Comparison of ENCODE assay signal across 22 cellular contexts in the genomic region with DNA sequence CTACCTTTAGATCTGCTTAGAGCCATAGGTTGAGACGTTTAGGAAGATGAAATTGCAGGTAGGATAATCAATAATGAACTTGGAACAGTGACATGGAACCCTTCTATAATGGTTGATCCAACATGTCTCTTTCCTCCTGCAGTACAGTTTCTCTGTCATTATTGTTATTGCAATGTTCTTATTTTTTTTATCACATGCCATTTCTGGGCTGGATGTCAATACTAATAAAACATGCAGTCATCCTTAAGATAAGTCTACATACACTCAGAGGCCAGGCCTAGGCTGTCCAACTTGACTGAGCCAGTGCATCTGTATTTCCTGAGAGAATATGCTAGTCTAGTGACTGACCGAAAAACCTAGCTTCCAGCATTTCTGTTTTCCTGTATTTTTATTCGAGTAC.
DNase-seq lines count a peak whose midpoint lies in the region; ATAC-seq and TF ChIP-seq lines count a peak whose summit lies in the region.
"Had no signal": no experiment of that assay in that cellular context is flagged by ENCODE, and none has a peak within 500 bp of the region (broad histone marks: within the 10 kb centered on the region; RNA-seq: fewer than 3 reads in every experiment).

No MANE protein-coding gene starts in this region.

- H3K4me1 ChIP-seq in CD8-positive, alpha-beta T cell (ENCODE audit: insufficient read depth, low read length) = peaks cover 57% of the 10 kb centered on the region
- H3K4me1 ChIP-seq in RWPE2 (ENCODE audit: insufficient read depth, poor library complexity, severe bottlenecking) (peaks cover 34% of the 10 kb centered on the region), osteoblast (ENCODE audit: insufficient read depth, low read length) (peaks cover 16% of the 10 kb centered on the region), adrenal gland (replicated peaks in 1 of 2) (no peaks in the 10 kb centered on the region)
- H3K4me1 ChIP-seq: A549, BLaER1 had no signal

- intact Hi-C loops in activated CD8-positive, alpha-beta T cell treated with anti-CD3 and anti-CD28 coated beads for 36 hours (cut with micrococcal nuclease) = loop anchor here (10.0 kb wide), 1 partner anchor 279 kb away; no protein-coding TSS in a partner anchor
- intact Hi-C loops in CD8-positive, alpha-beta T cell (cut with DNase I, micrococcal nuclease) = loop anchor here in 1 of 2 experiments (5.0 to 10.0 kb wide), 3 partner anchors 39 to 279 kb away; no protein-coding TSS in a partner anchor
- intact Hi-C loops in adrenal gland (cut with DNase I) = no loop called here

- H3K27me3 ChIP-seq in CD8-positive, alpha-beta T cell (ENCODE audit: insufficient read depth, low read length) = no peaks in the 10 kb centered on the region
- H3K27me3 ChIP-seq in RWPE2 (ENCODE audit: insufficient read depth, poor library complexity, severe bottlenecking) (no peaks in the 10 kb centered on the region), osteoblast (ENCODE audit: insufficient read depth, low read length) (no peaks in the 10 kb centered on the region), adrenal gland (no peaks in the 10 kb centered on the region)
- H3K27me3 ChIP-seq: BLaER1 had no signal

- no peaks in the 10 kb centered on the region for H3K36me3 ChIP-seq in CD8-positive, alpha-beta T cell (ENCODE audit: insufficient read depth, low read length)
- H3K36me3 ChIP-seq in RWPE2 (ENCODE audit: low read depth) = peaks cover 72% of the 10 kb centered on the region
- H3K36me3 ChIP-seq in osteoblast (ENCODE audit: insufficient read depth, low read length) = peaks cover 22% of the 10 kb centered on the region
- H3K36me3 ChIP-seq in adrenal gland (replicated peaks in 1 of 2) = no peaks in the 10 kb centered on the region

- H3K4me3 Mint-ChIP-seq in activated CD8-positive, alpha-beta T cell treated with anti-CD3 and anti-CD28 coated beads for 36 hours = no peak overlapping the region
- H3K4me3 Mint-ChIP-seq in activated CD8-positive, alpha-beta T cell treated with anti-CD3 and anti-CD28 coated beads, Interleukin-2, amount 10 ng/mL, durations not matched to agents 7 days and 5 days = no peak overlapping the region
- H3K4me3 Mint-ChIP-seq in CD8-positive, alpha-beta T cell = no peak overlapping the region
- H3K4me3 Mint-ChIP-seq: CD14-positive monocyte; CD4-positive, alpha-beta memory T cell; HFFc6 had no signal

- peaks cover 59% of the 10 kb centered on the region for H3K36me3 Mint-ChIP-seq in activated CD8-positive, alpha-beta T cell treated with anti-CD3 and anti-CD28 coated beads for 36 hours (ENCODE audit: low read depth)
- peaks cover 54% of the 10 kb centered on the region for H3K36me3 Mint-ChIP-seq in activated CD8-positive, alpha-beta T cell treated with anti-CD3 and anti-CD28 coated beads, Interleukin-2, amount 10 ng/mL, durations not matched to agents 7 days and 5 days (ENCODE audit: low read depth)
- H3K36me3 Mint-ChIP-seq in CD8-positive, alpha-beta T cell = peaks cover 9% of the 10 kb centered on the region
- H3K36me3 Mint-ChIP-seq: CD14-positive monocyte; CD4-positive, alpha-beta memory T cell had no signal

- no peak for DNase-seq in activated CD8-positive, alpha-beta T cell treated with anti-CD3 and anti-CD28 coated beads for 36 hours
- DNase-seq in activated CD8-positive, alpha-beta T cell treated with anti-CD3 and anti-CD28 coated beads, Interleukin-2, amount 10 ng/mL, durations not matched to agents 7 days and 5 days = no peak
- no peak for DNase-seq in CD8-positive, alpha-beta T cell
- DNase-seq in RWPE2 (ENCODE audit: low spot score) = no peak
- DNase-seq in osteoblast (ENCODE audit: insufficient read length, low spot score, missing footprints) = peak; percentile 60
- no peak for DNase-seq in adrenal gland
- DNase-seq in AML-193 (lab: John Stamatoyannopoulos, UW) = no peak
- DNase-seq: CD4-positive, alpha-beta memory T cell; DMS 273 treated with DMSO at 0.1 percent for 48 hours; DMS53; DND-41; EL; GOT3; H7; HFFc6; IMR-90 had no signal

- H3K27ac ChIP-seq in CD8-positive, alpha-beta T cell (ENCODE audit: low read depth, low read length) = no peak overlapping the region
- H3K27ac ChIP-seq in RWPE2 (ENCODE audit: poor library complexity, severe bottlenecking) = peak overlapping the region; percentile 83
- H3K27ac ChIP-seq in osteoblast (ENCODE audit: low read depth, low read length) = no peak overlapping the region
- H3K27ac ChIP-seq in adrenal gland = no peak overlapping the region
- H3K27ac ChIP-seq: 22Rv1, A549, BLaER1 had no signal

- 73 to 89% (median 81%) methylated on average over 3 of the region's 3 CpGs for WGBS in adrenal gland, 4 donors

- peaks cover 16% of the 10 kb centered on the region for H3K9me3 Mint-ChIP-seq in activated CD8-positive, alpha-beta T cell treated with anti-CD3 and anti-CD28 coated beads for 36 hours
- H3K9me3 Mint-ChIP-seq in activated CD8-positive, alpha-beta T cell treated with anti-CD3 and anti-CD28 coated beads, Interleukin-2, amount 10 ng/mL, durations not matched to agents 7 days and 5 days (ENCODE audit: insufficient read depth) = no peaks in the 10 kb centered on the region
- no peaks in the 10 kb centered on the region for H3K9me3 Mint-ChIP-seq in CD8-positive, alpha-beta T cell
- H3K9me3 Mint-ChIP-seq: HFFc6 had no signal

- ATAC-seq in activated CD8-positive, alpha-beta T cell treated with anti-CD3 and anti-CD28 coated beads for 36 hours = no peak
- no peak for ATAC-seq in activated CD8-positive, alpha-beta T cell treated with anti-CD3 and anti-CD28 coated beads, Interleukin-2, amount 10 ng/mL, durations not matched to agents 7 days and 5 days
- no peak for ATAC-seq in CD8-positive, alpha-beta T cell
- no peak for ATAC-seq in RWPE2 (ENCODE audit: low read depth)
- ATAC-seq: A549, GM12878, HCT116 had no signal

- no peak overlapping the region for H2AFZ ChIP-seq in osteoblast (ENCODE audit: low read length)

- H3K27ac Mint-ChIP-seq in activated CD8-positive, alpha-beta T cell treated with anti-CD3 and anti-CD28 coated beads for 36 hours = peak overlapping the region; percentile 43
- H3K27ac Mint-ChIP-seq in activated CD8-positive, alpha-beta T cell treated with anti-CD3 and anti-CD28 coated beads, Interleukin-2, amount 10 ng/mL, durations not matched to agents 7 days and 5 days = no peak overlapping the region
- peak overlapping the region; percentile 75 for H3K27ac Mint-ChIP-seq in CD8-positive, alpha-beta T cell
- H3K27ac Mint-ChIP-seq: CD14-positive monocyte, HFFc6 had no signal

- no peak for TF ChIP-seq POLR2A in adrenal gland (IDR thresholded peaks at IDR 0.05)

- POLR2A ChIA-PET in activated CD8-positive, alpha-beta T cell treated with anti-CD3 and anti-CD28 coated beads for 36 hours (lab: Charles Lee) = interaction anchor here (1.1 to 1.4 kb wide), 2 partner anchors 8 to 117 kb away, joined by 3 read pairs; no protein-coding TSS in a partner anchor
- POLR2A ChIA-PET in activated CD8-positive, alpha-beta T cell treated with anti-CD3 and anti-CD28 coated beads, Interleukin-2, amount 10 ng/mL, durations not matched to agents 7 days and 5 days (lab: Charles Lee) = no interaction called here
- POLR2A ChIA-PET in CD8-positive, alpha-beta T cell (lab: Charles Lee) = interaction anchor here (1.5 kb wide), 1 partner anchor 21 kb away, joined by 5 read pairs; no protein-coding TSS in a partner anchor

- H3K27me3 Mint-ChIP-seq in activated CD8-positive, alpha-beta T cell treated with anti-CD3 and anti-CD28 coated beads for 36 hours = no peaks in the 10 kb centered on the region
- H3K27me3 Mint-ChIP-seq in activated CD8-positive, alpha-beta T cell treated with anti-CD3 and anti-CD28 coated beads, Interleukin-2, amount 10 ng/mL, durations not matched to agents 7 days and 5 days (ENCODE audit: low read depth) = no peaks in the 10 kb centered on the region
- H3K27me3 Mint-ChIP-seq in CD8-positive, alpha-beta T cell (ENCODE audit: low read depth) = no peaks in the 10 kb centered on the region
- H3K27me3 Mint-ChIP-seq: CD4-positive, alpha-beta memory T cell had no signal

- no peaks in the 10 kb centered on the region for H4K20me1 ChIP-seq in osteoblast (ENCODE audit: insufficient read depth, low read length)
- H4K20me1 ChIP-seq: BLaER1 had no signal

- no peak overlapping the region for H3K4me3 ChIP-seq in CD8-positive, alpha-beta T cell (ENCODE audit: low read depth, low read length)
- H3K4me3 ChIP-seq in RWPE2 (ENCODE audit: severe bottlenecking) = no peak overlapping the region
- H3K4me3 ChIP-seq in osteoblast (ENCODE audit: insufficient read depth, low read length) = no peak overlapping the region
- no peak overlapping the region for H3K4me3 ChIP-seq in adrenal gland
- H3K4me3 ChIP-seq: A549, BLaER1, GM12878 had no signal

- no peaks in the 10 kb centered on the region for H3K9me3 ChIP-seq in CD8-positive, alpha-beta T cell (ENCODE audit: low read length)
- no peaks in the 10 kb centered on the region for H3K9me3 ChIP-seq in RWPE2 (ENCODE audit: severe bottlenecking)
- H3K9me3 ChIP-seq in osteoblast (ENCODE audit: low read depth, low read length) = no peaks in the 10 kb centered on the region
- no peaks in the 10 kb centered on the region for H3K9me3 ChIP-seq in adrenal gland (replicated peaks in 1 of 3)
- H3K9me3 ChIP-seq: A549, BLaER1 had no signal

- TF ChIP-seq CTCF in activated CD8-positive, alpha-beta T cell treated with anti-CD3 and anti-CD28 coated beads for 36 hours (IDR thresholded peaks at IDR 0.05) = no peak
- no peak for TF ChIP-seq CTCF in CD8-positive, alpha-beta T cell (IDR thresholded peaks at IDR 0.05)
- no peak for TF ChIP-seq CTCF in RWPE2 (IDR thresholded peaks at IDR 0.05; ENCODE audit: poor library complexity, severe bottlenecking)
- TF ChIP-seq CTCF in osteoblast (IDR thresholded peaks at IDR 0.05; ENCODE audit: extremely low read depth, low read depth, low read length) = no peak
- no peak for TF ChIP-seq CTCF in adrenal gland (IDR thresholded peaks at IDR 0.05)

- CTCF ChIA-PET in activated CD8-positive, alpha-beta T cell treated with anti-CD3 and anti-CD28 coated beads for 36 hours (lab: Charles Lee) = interaction anchor here (0.8 to 1.0 kb wide), 2 partner anchors 9 to 19 kb away, joined by 3 read pairs; no protein-coding TSS in a partner anchor
- CTCF ChIA-PET in activated CD8-positive, alpha-beta T cell treated with anti-CD3 and anti-CD28 coated beads, Interleukin-2, amount 10 ng/mL, durations not matched to agents 7 days and 5 days (lab: Charles Lee) = interaction anchor here (1.4 to 5.1 kb wide), 2 partner anchors 31 to 76 kb away, joined by 3 to 18 read pairs; partner anchors contain the start of gene THEMIS
- CTCF ChIA-PET in CD8-positive, alpha-beta T cell (lab: Charles Lee) = interaction anchor here (0.9 to 1.3 kb wide), 2 partner anchors 12 to 86 kb away, joined by 3 to 4 read pairs; no protein-coding TSS in a partner anchor

- no peaks in the 10 kb centered on the region for H3K79me2 ChIP-seq in osteoblast (ENCODE audit: insufficient read depth, low read length)

- H3K4me1 Mint-ChIP-seq in activated CD8-positive, alpha-beta T cell treated with anti-CD3 and anti-CD28 coated beads for 36 hours (ENCODE audit: low read depth) = peaks cover 73% of the 10 kb centered on the region
- H3K4me1 Mint-ChIP-seq in activated CD8-positive, alpha-beta T cell treated with anti-CD3 and anti-CD28 coated beads, Interleukin-2, amount 10 ng/mL, durations not matched to agents 7 days and 5 days (ENCODE audit: low read depth) = peaks cover 68% of the 10 kb centered on the region
- H3K4me1 Mint-ChIP-seq in CD8-positive, alpha-beta T cell (ENCODE audit: low read depth) = peaks cover 80% of the 10 kb centered on the region
- H3K4me1 Mint-ChIP-seq: CD14-positive monocyte had no signal

- no peak overlapping the region for H3K4me2 ChIP-seq in osteoblast (ENCODE audit: insufficient read depth, low read length)
- H3K4me2 ChIP-seq: A549, BLaER1 had no signal
